In genomic region chr14:60251877-60252276, GRCh38 we compare ENCODE assay signal across 9 cellular contexts. TPM values are rescaled to one million over a fixed set of nuclear protein-coding genes. Genes with fewer than 3 reads are reported as not detected.
DNase-seq lines count a peak whose midpoint lies in the region; ATAC-seq, FAIRE-seq and TF ChIP-seq lines count a peak whose summit lies in the region.
"Had no signal": no experiment of that assay in that cellular context is flagged by ENCODE, and none has a peak within 500 bp of the region (broad histone marks: within the 10 kb centered on the region; RNA-seq: fewer than 3 reads in every experiment).

No MANE protein-coding gene starts in this region.

- H3K27ac ChIP-seq in BLaER1: no peak overlapping the region

- no peaks in the 10 kb centered on the region for H3K36me3 Mint-ChIP-seq in HFFc6 (ENCODE audit: low read depth)
- H3K36me3 Mint-ChIP-seq in naive thymus-derived CD8-positive, alpha-beta T cell: no peaks in the 10 kb centered on the region

- peaks cover 2% of the 10 kb centered on the region; the same call in 1 of the 2 replicates for H3K27me3 Mint-ChIP-seq in HFFc6 (ENCODE audit: insufficient read depth)
- peaks cover 0 to 3% (median 0%) of the 10 kb centered on the region in 5 donors for H3K27me3 Mint-ChIP-seq in naive thymus-derived CD8-positive, alpha-beta T cell

- POLR2A ChIA-PET in naive thymus-derived CD8-positive, alpha-beta T cell (lab: Charles Lee): interaction anchor here (0.7 to 1.4 kb wide), 2 partner anchors 51 to 86 kb away, joined by 3 read pairs; partner anchors contain the start of gene DHRS7

- H3K9me3 ChIP-seq in BLaER1: peaks cover 5% of the 10 kb centered on the region; the same call in 1 of the 2 replicates

- peaks cover 49% of the 10 kb centered on the region for H3K4me1 Mint-ChIP-seq in HFFc6 (ENCODE audit: low read depth)
- peaks cover 39 to 79% (median 66%) of the 10 kb centered on the region in 4 donors for H3K4me1 Mint-ChIP-seq in naive thymus-derived CD8-positive, alpha-beta T cell

- peak overlapping the region; percentile 93 for H3K4me3 Mint-ChIP-seq in HFFc6
- peak overlapping the region; percentile 30 to 94 (median 56) for H3K4me3 Mint-ChIP-seq in naive thymus-derived CD8-positive, alpha-beta T cell

- DNase-seq in HFFc6 (no peak), bronchial epithelial cell (ENCODE audit: low read depth) (peak; percentile 21), dedifferentiated amniotic fluid mesenchymal stem cell (ENCODE audit: extremely low spot score) (no peak), DMS53 treated with DMSO at 0.1 percent for 48 hours (lab: John Stamatoyannopoulos, UW; ENCODE audit: unreplicated experiment) (no peak)
- DNase-seq in naive thymus-derived CD8-positive, alpha-beta T cell: no peak
- DNase-seq: NCI-H1417 had no signal

- H3K4me3 ChIP-seq in BLaER1 (no peak overlapping the region), bronchial epithelial cell (ENCODE audit: low read depth, low read length) (no peak overlapping the region)

- ATAC-seq in naive thymus-derived CD8-positive, alpha-beta T cell: no peak
- ATAC-seq in HG03469 (IDR thresholded peaks at IDR 0.05; ENCODE audit: unreplicated experiment): no peak
- ATAC-seq in HG02870 (IDR thresholded peaks at IDR 0.05; ENCODE audit: unreplicated experiment): no peak

- TF ChIP-seq CTCF in HFFc6 (IDR thresholded peaks at IDR 0.05): no peak
- TF ChIP-seq CTCF in bronchial epithelial cell (IDR thresholded peaks at IDR 0.05; ENCODE audit: insufficient read depth, low read length, severe bottlenecking): no peak

- no peak overlapping the region for H3K9ac ChIP-seq in BLaER1

- FAIRE-seq in bronchial epithelial cell (lab: Jason Lieb, UNC): no peak

- peak overlapping the region; percentile 44; the same call in 1 of the 2 replicates for H3K27ac Mint-ChIP-seq in HFFc6
- peak overlapping the region in 7 of 10 donors; percentile 2 to 39 (median 10) for H3K27ac Mint-ChIP-seq in naive thymus-derived CD8-positive, alpha-beta T cell

- H3K4me1 ChIP-seq in BLaER1: peaks cover 31% of the 10 kb centered on the region

- H3K27me3 ChIP-seq in BLaER1 (no peaks in the 10 kb centered on the region), bronchial epithelial cell (ENCODE audit: control insufficient read depth, insufficient read depth, low read length) (no peaks in the 10 kb centered on the region)

- H3K9me3 Mint-ChIP-seq in HFFc6: no peaks in the 10 kb centered on the region
- no peaks in the 10 kb centered on the region for H3K9me3 Mint-ChIP-seq in naive thymus-derived CD8-positive, alpha-beta T cell

- peaks cover 67% of the 10 kb centered on the region for H4K20me1 ChIP-seq in BLaER1

- H3K36me3 ChIP-seq in BLaER1: no peaks in the 10 kb centered on the region
- no peaks in the 10 kb centered on the region for H3K36me3 ChIP-seq in bronchial epithelial cell (ENCODE audit: control insufficient read depth, insufficient read depth, low read length)

- H3K4me2 ChIP-seq in BLaER1: peak overlapping the region; percentile 87

RNA-seq across cellular contexts. Expression of gene PPM1A, which starts 2.9 kb away (rescaled TPM):
- 10 to 100 TPM; 35.2 to 38.0 (median 36.5) TPM for total RNA-seq in HFFc6 (2021; fragmentation: NEBNext Ultra II Directional; extraction: Animal tissue kit (Norgen Biotek cat#: 25700))
- 30.6 and 35.5 TPM in 2 replicates for total RNA-seq in bronchial epithelial cell
- 10 to 100 TPM; 47.5 to 48.3 TPM for total RNA-seq in naive thymus-derived CD8-positive, alpha-beta T cell
- 10 to 100 TPM; 15.0 to 18.0 (median 16.9) TPM for polyA plus RNA-seq in naive thymus-derived CD8-positive, alpha-beta T cell
